In genomic region chr7:123669485-123669884, GRCh38 we compare ENCODE assay signal across 1 cellular context.
TF ChIP-seq lines count a peak whose summit lies in the region.

No MANE protein-coding gene starts in this region.

TF ChIP-seq in HepG2, 621 proteins besides CTCF, POLR2A, EP300 and RAD21:
- TF ChIP-seq SUZ12 (IDR thresholded peaks at IDR 0.05; ENCODE audit: low read depth, low read length) (no peak), ZNF547 (CRISPR knock-in tag; IDR thresholded peaks at IDR 0.05) (no peak), SSRP1 (CRISPR knock-in tag; IDR thresholded peaks at IDR 0.05) (no peak), MEIS1 (CRISPR knock-in tag; IDR thresholded peaks at IDR 0.05; ENCODE audit: borderline replicate concordance) (no peak), ZMYM4 (CRISPR knock-in tag; IDR thresholded peaks at IDR 0.05) (no peak), TBX2 (CRISPR knock-in tag; IDR thresholded peaks at IDR 0.05; ENCODE audit: borderline replicate concordance) (no peak)
